ENCODE assay signal across 26 cellular contexts in genomic region chr14:75969126-75969525, GRCh38. TPM values are rescaled to one million over a fixed set of nuclear protein-coding genes. Genes with fewer than 3 reads are reported as not detected.
DNase-seq lines count a peak whose midpoint lies in the region; ATAC-seq and TF ChIP-seq lines count a peak whose summit lies in the region.
"Had no signal": no experiment of that assay in that cellular context is flagged by ENCODE, and none has a peak within 500 bp of the region (broad histone marks: within the 10 kb centered on the region; RNA-seq: fewer than 3 reads in every experiment).

No MANE protein-coding gene starts in this region.

- H3K4me3 Mint-ChIP-seq in activated CD8-positive, alpha-beta T cell treated with anti-CD3 and anti-CD28 coated beads, Interleukin-2, amount 10 ng/mL, durations not matched to agents 7 days and 5 days, result no peak overlapping the region
- H3K4me3 Mint-ChIP-seq: activated CD4-positive, alpha-beta memory T cell treated with anti-CD3 and anti-CD28 coated beads for 36 hours; activated naive CD4-positive, alpha-beta T cell treated with anti-CD3 and anti-CD28 coated beads, Interleukin-2, amount 50 U/mL, for 24 hours; CD8-positive, alpha-beta memory T cell; IgD-negative memory B cell; memory B cell; naive B cell; T-helper 1 cell treated with Interleukin-12 subunit alpha and Interleukin-12 subunit beta and Interleukin-4 antibody, amounts not matched to agents 30 μg/mL and 1 μg/mL, for 36 hours had no signal

- WGBS in mammary epithelial cell (ENCODE audit: low coverage, missing lambda C conversion rate), result 92% methylated on average over 4 of the region's 4 CpGs

- no peaks in the 10 kb centered on the region for H3K9me3 Mint-ChIP-seq in activated CD8-positive, alpha-beta T cell treated with anti-CD3 and anti-CD28 coated beads, Interleukin-2, amount 10 ng/mL, durations not matched to agents 7 days and 5 days (ENCODE audit: insufficient read depth)
- H3K9me3 Mint-ChIP-seq: activated CD4-positive, alpha-beta memory T cell treated with anti-CD3 and anti-CD28 coated beads for 36 hours; activated naive CD4-positive, alpha-beta T cell treated with anti-CD3 and anti-CD28 coated beads, Interleukin-2, amount 50 U/mL, for 24 hours; activated T-helper 2 cell treated with anti-CD3 and anti-CD28 coated beads, Interferon-gamma antibody, Interleukin-2, Interleukin-4, amounts not matched to agents 10 μg/mL and 5 μg/mL and 100 μg/mL, durations not matched to agents 14 hours and 24 hours and 36 hours; CD8-positive, alpha-beta memory T cell; IgD-negative memory B cell; memory B cell; naive B cell; T-helper 1 cell treated with Interleukin-12 subunit alpha and Interleukin-12 subunit beta and Interleukin-4 antibody, amounts not matched to agents 30 μg/mL and 1 μg/mL, for 36 hours had no signal

- no peak overlapping the region for H3K4me2 ChIP-seq in mammary epithelial cell (ENCODE audit: insufficient read depth, low read depth, low read length)

- H3K9me3 ChIP-seq in breast epithelium (no peaks in the 10 kb centered on the region), mammary epithelial cell (replicated peaks; ENCODE audit: insufficient read depth, low read length) (no peaks in the 10 kb centered on the region), adipocyte (ENCODE audit: control insufficient read depth, low read length) (no peaks in the 10 kb centered on the region), uterus (no peaks in the 10 kb centered on the region)
- H3K9me3 ChIP-seq: spleen had no signal

- no peaks in the 10 kb centered on the region for H3K79me2 ChIP-seq in mammary epithelial cell (ENCODE audit: insufficient read depth, low read length)

- H3K27ac ChIP-seq in breast epithelium (peak overlapping the region; percentile 65 to 68), mammary epithelial cell (ENCODE audit: insufficient read depth, low read depth, low read length) (no peak overlapping the region), uterus (peak overlapping the region; percentile 64 to 71)
- H3K27ac ChIP-seq: foreskin keratinocyte, spleen had no signal

- BruUV-seq in mammary epithelial cell (replicated peaks; lab: Mats Ljungman, UMichigan), result no TSS peak

- intact Hi-C loops in breast epithelium (cut with DNase I; ENCODE audit: low total_unique reads), result no loop called here
- intact Hi-C loops in mammary epithelial cell (cut with micrococcal nuclease), result no loop called here
- intact Hi-C loops in uterus (cut with DNase I; ENCODE audit: low total_unique reads), result no loop called here

- TF ChIP-seq CTCF in breast epithelium (IDR thresholded peaks at IDR 0.05), result no peak
- TF ChIP-seq CTCF in mammary epithelial cell (conservative IDR thresholded peaks at IDR 0.05 in 1 of 2, IDR thresholded peaks at IDR 0.05 in 1 of 2; ENCODE audit: extremely low read depth in 1 of 2, insufficient read depth in 1 of 2, low read depth in 1 of 2, low read length in 2 of 2), result no peak
- TF ChIP-seq CTCF in uterus (IDR thresholded peaks at IDR 0.05), result no peak

- POLR2A ChIA-PET in activated CD8-positive, alpha-beta T cell treated with anti-CD3 and anti-CD28 coated beads, Interleukin-2, amount 10 ng/mL, durations not matched to agents 7 days and 5 days (lab: Charles Lee), result no interaction called here

- no peak overlapping the region for H3K27ac Mint-ChIP-seq in activated CD8-positive, alpha-beta T cell treated with anti-CD3 and anti-CD28 coated beads, Interleukin-2, amount 10 ng/mL, durations not matched to agents 7 days and 5 days
- H3K27ac Mint-ChIP-seq: activated CD4-positive, alpha-beta memory T cell treated with anti-CD3 and anti-CD28 coated beads for 36 hours; activated naive CD4-positive, alpha-beta T cell treated with anti-CD3 and anti-CD28 coated beads, Interleukin-2, amount 50 U/mL, for 24 hours; activated T-helper 2 cell treated with anti-CD3 and anti-CD28 coated beads, Interferon-gamma antibody, Interleukin-2, Interleukin-4, amounts not matched to agents 10 μg/mL and 5 μg/mL and 100 μg/mL, durations not matched to agents 14 hours and 24 hours and 36 hours; CD8-positive, alpha-beta memory T cell; IgD-negative memory B cell; memory B cell; T-helper 1 cell treated with Interleukin-12 subunit alpha and Interleukin-12 subunit beta and Interleukin-4 antibody, amounts not matched to agents 30 μg/mL and 1 μg/mL, for 36 hours had no signal

- no peaks in the 10 kb centered on the region for H3K4me1 Mint-ChIP-seq in activated CD8-positive, alpha-beta T cell treated with anti-CD3 and anti-CD28 coated beads, Interleukin-2, amount 10 ng/mL, durations not matched to agents 7 days and 5 days (ENCODE audit: low read depth)
- H3K4me1 Mint-ChIP-seq: activated naive CD4-positive, alpha-beta T cell treated with anti-CD3 and anti-CD28 coated beads, Interleukin-2, amount 50 U/mL, for 24 hours; CD8-positive, alpha-beta memory T cell had no signal

- H3K27me3 ChIP-seq in breast epithelium (no peaks in the 10 kb centered on the region), mammary epithelial cell (ENCODE audit: insufficient read depth, low read length) (no peaks in the 10 kb centered on the region), adipocyte (replicated peaks; ENCODE audit: control insufficient read depth, insufficient read depth, low read length) (no peaks in the 10 kb centered on the region), uterus (no peaks in the 10 kb centered on the region)
- H3K27me3 ChIP-seq: foreskin keratinocyte, spleen had no signal

- H3K36me3 ChIP-seq in breast epithelium, result no peaks in the 10 kb centered on the region
- no peaks in the 10 kb centered on the region for H3K36me3 ChIP-seq in mammary epithelial cell (ENCODE audit: insufficient read depth, low read length)
- peaks cover 6% of the 10 kb centered on the region for H3K36me3 ChIP-seq in adipocyte (ENCODE audit: control insufficient read depth, insufficient read depth, low read length, severe bottlenecking)
- no peaks in the 10 kb centered on the region for H3K36me3 ChIP-seq in uterus

- no peak for ATAC-seq in activated CD8-positive, alpha-beta T cell treated with anti-CD3 and anti-CD28 coated beads, Interleukin-2, amount 10 ng/mL, durations not matched to agents 7 days and 5 days

- H2AFZ ChIP-seq in mammary epithelial cell (ENCODE audit: low read depth, low read length), result no peak overlapping the region

- CTCF ChIA-PET in mammary epithelial cell (lab: Charles Lee; ENCODE audit: low non-redundant PET), result no interaction called here
- CTCF ChIA-PET in activated CD8-positive, alpha-beta T cell treated with anti-CD3 and anti-CD28 coated beads, Interleukin-2, amount 10 ng/mL, durations not matched to agents 7 days and 5 days (lab: Charles Lee), result interaction anchor here (1.1 to 2.3 kb wide), 4 partner anchors 10 to 63 kb away, joined by 3 to 11 read pairs (median 6); partner anchors contain the start of gene TGFB3

- H3K9ac ChIP-seq in mammary epithelial cell (ENCODE audit: insufficient read depth, low read length) (no peak overlapping the region), adipocyte (ENCODE audit: low read length) (no peak overlapping the region)

- TF ChIP-seq POLR2A in breast epithelium (IDR thresholded peaks at IDR 0.05) (no peak), uterus (IDR thresholded peaks at IDR 0.05) (no peak)

- no peak overlapping the region for H3K4me3 ChIP-seq in breast epithelium
- H3K4me3 ChIP-seq in mammary epithelial cell (replicated peaks in 1 of 3; ENCODE audit: insufficient read depth in 1 of 3, low read depth in 2 of 3, low read length in 3 of 3), result no peak overlapping the region
- peak overlapping the region; percentile 46 for H3K4me3 ChIP-seq in adipocyte (ENCODE audit: low read length)
- no peak overlapping the region for H3K4me3 ChIP-seq in uterus
- H3K4me3 ChIP-seq: spleen had no signal

- in situ Hi-C loops in mammary epithelial cell (cut with MboI; ENCODE audit: low sequenced_read_pairs in 2 of 2), result no loop called here

- dilution Hi-C loops in mammary epithelial cell (cut with HindIII; ENCODE audit: low sequenced_read_pairs), result no loop called here

- H3K36me3 Mint-ChIP-seq in activated CD8-positive, alpha-beta T cell treated with anti-CD3 and anti-CD28 coated beads, Interleukin-2, amount 10 ng/mL, durations not matched to agents 7 days and 5 days (ENCODE audit: low read depth), result no peaks in the 10 kb centered on the region
- H3K36me3 Mint-ChIP-seq: activated CD4-positive, alpha-beta memory T cell treated with anti-CD3 and anti-CD28 coated beads for 36 hours had no signal

- DNase-seq in breast epithelium (ENCODE audit: low spot score in 2 of 2), result no peak
- no peak for DNase-seq in mammary epithelial cell
- no peak for DNase-seq in adipocyte (ENCODE audit: low read depth)
- DNase-seq in myocyte (ENCODE audit: low read depth), result peak; percentile 90
- DNase-seq in uterus, result no peak
- no peak for DNase-seq in activated CD8-positive, alpha-beta T cell treated with anti-CD3 and anti-CD28 coated beads, Interleukin-2, amount 10 ng/mL, durations not matched to agents 7 days and 5 days
- no peak for DNase-seq in T-helper 1 cell
- no peak for DNase-seq in GM19240 (ENCODE audit: insufficient read length, low spot score)
- DNase-seq: 8988T; activated CD4-positive, alpha-beta memory T cell treated with anti-CD3 and anti-CD28 coated beads for 36 hours; activated CD4-positive, CD25-positive, alpha-beta regulatory T cell treated with anti-CD3 and anti-CD28 coated beads, Interleukin-2, amount 50 U/mL, for 72 hours; CD8-positive, alpha-beta memory T cell; cortex of kidney; DMS53; foreskin keratinocyte; left cardiac atrium; naive B cell; NCI-H526 treated with DMSO at 0.1 percent for 48 hours; nucleus accumbens; RPMI8226; spleen had no signal

- no peaks in the 10 kb centered on the region for H3K27me3 Mint-ChIP-seq in activated CD8-positive, alpha-beta T cell treated with anti-CD3 and anti-CD28 coated beads, Interleukin-2, amount 10 ng/mL, durations not matched to agents 7 days and 5 days (ENCODE audit: low read depth)
- H3K27me3 Mint-ChIP-seq: activated CD4-positive, alpha-beta memory T cell treated with anti-CD3 and anti-CD28 coated beads for 36 hours; activated naive CD4-positive, alpha-beta T cell treated with anti-CD3 and anti-CD28 coated beads, Interleukin-2, amount 50 U/mL, for 24 hours; CD8-positive, alpha-beta memory T cell; IgD-negative memory B cell; memory B cell; naive B cell had no signal

- no peaks in the 10 kb centered on the region for H4K20me1 ChIP-seq in mammary epithelial cell (ENCODE audit: insufficient read depth, low read length)

- H3K4me1 ChIP-seq in breast epithelium, result no peaks in the 10 kb centered on the region
- H3K4me1 ChIP-seq in mammary epithelial cell (ENCODE audit: insufficient read depth, low read length), result no peaks in the 10 kb centered on the region
- peaks cover 18% of the 10 kb centered on the region for H3K4me1 ChIP-seq in adipocyte (ENCODE audit: control insufficient read depth, insufficient read depth, low read length)
- no peaks in the 10 kb centered on the region for H3K4me1 ChIP-seq in uterus
- H3K4me1 ChIP-seq: foreskin keratinocyte had no signal

RNA-seq across cellular contexts. Expression of gene TGFB3, which starts 12.7 kb away (rescaled TPM):
- total RNA-seq in breast epithelium (10 to 100 TPM in 2 of 3 donors, 1 to 10 TPM in 1; 4.8 to 35.7 (median 24.0) TPM), mammary epithelial cell (1 to 10 TPM; 2.0 to 2.5 TPM), myocyte (30.6 and 44.6 TPM in 2 replicates), uterus (10 to 100 TPM; 16.1 to 85.3 (median 55.0) TPM)
- 1.5 TPM for polyA plus RNA-seq in mammary epithelial cell
- polyA minus RNA-seq in mammary epithelial cell, result 1.4 TPM
- polyA plus RNA-seq in myocyte (2012), result 11.6 TPM
- total RNA-seq in activated CD8-positive, alpha-beta T cell treated with anti-CD3 and anti-CD28 coated beads, Interleukin-2, amount 10 ng/mL, durations not matched to agents 7 days and 5 days, result 1 to 10 TPM; 1.7 to 1.8 TPM

RNA-seq across cellular contexts. Expression of gene IFT43, which starts 16.4 kb away (rescaled TPM):
- total RNA-seq in breast epithelium, result 10 to 100 TPM; 21.4 to 47.2 (median 41.9) TPM
- 10 to 100 TPM; 27.3 to 33.1 TPM for total RNA-seq in mammary epithelial cell
- polyA plus RNA-seq in mammary epithelial cell, result 32.1 TPM
- polyA minus RNA-seq in mammary epithelial cell, result 29.5 TPM
- total RNA-seq in myocyte, result 37.1 and 38.6 TPM in 2 replicates
- 59.2 TPM for polyA plus RNA-seq in myocyte (2012)
- total RNA-seq in uterus, result 10 to 100 TPM; 34.2 to 75.3 (median 49.1) TPM
- total RNA-seq in activated CD8-positive, alpha-beta T cell treated with anti-CD3 and anti-CD28 coated beads, Interleukin-2, amount 10 ng/mL, durations not matched to agents 7 days and 5 days, result 1 to 10 TPM; 5.3 to 5.9 TPM
